In the genomic region with DNA sequence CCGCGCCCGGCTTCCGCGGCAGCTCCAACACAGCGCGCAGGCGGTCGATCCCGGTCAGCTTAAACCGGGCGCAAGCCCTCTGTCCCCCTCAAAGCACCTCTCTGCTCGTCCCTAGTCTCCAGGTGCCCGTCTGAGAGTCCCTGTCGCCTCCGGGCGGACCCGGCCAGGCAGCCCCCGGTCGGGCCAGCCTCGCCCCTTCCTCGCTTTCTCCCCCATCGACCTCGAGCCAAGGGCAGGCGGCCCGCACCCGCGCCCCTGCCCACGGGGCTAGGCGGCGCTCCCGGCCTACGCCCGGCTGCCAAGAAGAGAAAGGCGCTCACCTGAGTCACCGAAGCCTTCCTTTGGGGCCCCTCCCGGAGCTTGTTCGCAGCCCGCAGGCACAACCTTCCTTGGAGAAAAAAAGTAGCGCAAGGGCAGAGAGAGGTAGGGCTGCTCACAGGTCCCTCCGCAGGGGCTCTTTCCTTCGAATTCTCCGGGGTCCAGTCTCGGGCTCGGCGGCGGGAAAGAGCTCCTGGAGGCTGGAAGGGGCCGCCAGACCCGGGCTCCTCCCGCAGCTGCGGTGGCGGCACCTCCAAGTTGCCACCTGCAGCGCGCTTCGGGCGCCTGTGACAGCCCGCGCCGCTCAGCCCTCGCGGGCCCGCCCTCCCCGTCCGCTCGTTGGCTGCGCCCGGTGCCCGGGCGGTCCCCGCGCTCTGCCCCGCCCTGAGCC, we compare ENCODE assay signal across 8 cellular contexts.
DNase-seq lines count a peak whose midpoint lies in the region; ATAC-seq and TF ChIP-seq lines count a peak whose summit lies in the region.

No MANE protein-coding gene starts in this region.

- no peaks in the 10 kb centered on the region for H3K36me3 Mint-ChIP-seq in mesothelial cell of epicardium

- H3K4me3 ChIP-seq in BJ (ENCODE audit: low read depth, low read length) = peak overlapping the region; percentile 49
- H3K4me3 ChIP-seq in HUES48 (ENCODE audit: low read depth, low read length) = peak overlapping the region; percentile 65
- H3K4me3 ChIP-seq in WERI-Rb-1 (ENCODE audit: low read depth, low read length) = peak overlapping the region; percentile 45
- peak overlapping the region; percentile 55 to 60 for H3K4me3 ChIP-seq in esophagus (ENCODE audit: low read depth in 1 of 2, low read length in 2 of 2)
- peak overlapping the region; percentile 75 to 89 (median 78) for H3K4me3 ChIP-seq in subcutaneous abdominal adipose tissue (ENCODE audit: low read depth in 1 of 5, low read length in 5 of 5)

- 1% methylated on average over 62 to 72 of the region's 72 CpGs for WGBS in esophagus, 2 donors

- peaks cover 6% of the 10 kb centered on the region for H3K4me1 Mint-ChIP-seq in mesothelial cell of epicardium

- H3K36me3 ChIP-seq in BJ (ENCODE audit: control insufficient read depth, insufficient read depth, low read length) (no peaks in the 10 kb centered on the region), HUES48 (ENCODE audit: control insufficient read depth, insufficient read depth, low read length) (no peaks in the 10 kb centered on the region), WERI-Rb-1 (no peaks in the 10 kb centered on the region), esophagus (ENCODE audit: control insufficient read depth in 2 of 2, insufficient read depth in 2 of 2, low read length in 1 of 2) (no peaks in the 10 kb centered on the region), subcutaneous abdominal adipose tissue (ENCODE audit: control insufficient read depth in 5 of 5, insufficient read depth in 5 of 5, low read length in 5 of 5) (no peaks in the 10 kb centered on the region)

- DNase-seq in BJ (ENCODE audit: low read depth) (no peak), WERI-Rb-1 (peak; percentile 80), mesothelial cell of epicardium (ENCODE audit: low spot score in 2 of 2, unreplicated experiment in 2 of 2) (peak; percentile 69 to 85), GOT3 (lab: John Stamatoyannopoulos, UW) (no peak)

- POLR2A ChIA-PET in BJ (lab: Charles Lee) = no interaction called here

- peak; percentile 76 for ATAC-seq in GM19351 (IDR thresholded peaks at IDR 0.05; ENCODE audit: unreplicated experiment)

- H3K4me1 ChIP-seq in HUES48 (ENCODE audit: control insufficient read depth, insufficient read depth, low read length) (peaks cover 10% of the 10 kb centered on the region), esophagus (ENCODE audit: control insufficient read depth in 2 of 2, insufficient read depth in 2 of 2, low read length in 1 of 2) (peaks cover 4 to 9% of the 10 kb centered on the region in 2 donors), subcutaneous abdominal adipose tissue (ENCODE audit: control insufficient read depth in 5 of 5, insufficient read depth in 5 of 5, low read length in 5 of 5) (peaks cover 0 to 33% (median 21%) of the 10 kb centered on the region in 5 donors)

- H3K4me3 Mint-ChIP-seq in mesothelial cell of epicardium = peak overlapping the region; percentile 80

- H3K9ac ChIP-seq in HUES48 (ENCODE audit: low read depth, low read length) (no peak overlapping the region; the same call in 1 of the 2 replicates), subcutaneous abdominal adipose tissue (ENCODE audit: low read length in 5 of 5) (peak overlapping the region in 4 of 5 donors; percentile 59 to 91 (median 84))

- H3K27me3 ChIP-seq in BJ (ENCODE audit: control insufficient read depth, insufficient read depth, low read length) = peaks cover 6% of the 10 kb centered on the region
- peaks cover 79% of the 10 kb centered on the region for H3K27me3 ChIP-seq in HUES48 (ENCODE audit: control insufficient read depth, insufficient read depth, low read length)
- peaks cover 64% of the 10 kb centered on the region for H3K27me3 ChIP-seq in WERI-Rb-1 (ENCODE audit: insufficient read depth, low read depth, severe bottlenecking)
- peaks cover 3 to 4% of the 10 kb centered on the region in 2 donors for H3K27me3 ChIP-seq in esophagus (ENCODE audit: control insufficient read depth in 1 of 2, insufficient read depth in 2 of 2, low read length in 2 of 2)
- H3K27me3 ChIP-seq in subcutaneous abdominal adipose tissue (ENCODE audit: control insufficient read depth in 5 of 5, insufficient read depth in 4 of 5, low read length in 5 of 5) = no peaks in the 10 kb centered on the region

- H3K9me3 ChIP-seq in HUES48 (ENCODE audit: control insufficient read depth, insufficient read depth, low read length) (no peaks in the 10 kb centered on the region), WERI-Rb-1 (ENCODE audit: severe bottlenecking) (no peaks in the 10 kb centered on the region), esophagus (ENCODE audit: control insufficient read depth in 2 of 2, insufficient read depth in 1 of 2, low read depth in 1 of 2, low read length in 1 of 2) (no peaks in the 10 kb centered on the region), subcutaneous abdominal adipose tissue (ENCODE audit: control insufficient read depth in 5 of 5, low read length in 5 of 5) (no peaks in the 10 kb centered on the region)

- H3K27me3 Mint-ChIP-seq in mesothelial cell of epicardium (ENCODE audit: low read depth) = peaks cover 7% of the 10 kb centered on the region

- no peak overlapping the region for H3K27ac Mint-ChIP-seq in mesothelial cell of epicardium

- TF ChIP-seq CTCF in BJ (IDR thresholded peaks at IDR 0.05; ENCODE audit: insufficient read depth, low read depth, low read length) = no peak
- TF ChIP-seq CTCF in WERI-Rb-1 (IDR thresholded peaks at IDR 0.05; ENCODE audit: low read depth, low read length) = no peak
- no peak for TF ChIP-seq CTCF in mesothelial cell of epicardium (IDR thresholded peaks at IDR 0.05; ENCODE audit: unreplicated experiment)

- CTCF ChIA-PET in BJ (lab: Yijun Ruan, JAX) = interaction anchor here (0.6 kb wide), 1 partner anchor 13 kb away, joined by 3 read pairs; no protein-coding TSS in a partner anchor

- H3K9me3 Mint-ChIP-seq in mesothelial cell of epicardium = no peaks in the 10 kb centered on the region

- H3K27ac ChIP-seq in HUES48 (ENCODE audit: low read depth, low read length) (no peak overlapping the region), WERI-Rb-1 (no peak overlapping the region), esophagus (ENCODE audit: low read depth in 2 of 2, low read length in 1 of 2) (peak overlapping the region; percentile 17 to 46), subcutaneous abdominal adipose tissue (ENCODE audit: low read depth, low read length) (peak overlapping the region; percentile 84)

Comparison
In these comparisons a context has a peak if more than half of its experiments do, and no peak if none do; other contexts are left out.
1. DNase-seq: peak in WERI-Rb-1 (single experiment) and mesothelial cell of epicardium (2 of 2); none in BJ (single experiment) and GOT3 (single experiment).
2. H3K27ac ChIP-seq: peak in esophagus (2 of 2) and subcutaneous abdominal adipose tissue (single experiment); none in HUES48 (single experiment) and WERI-Rb-1 (single experiment).
3. Peak in every context shown above with its lines, with median percentiles within 50 percentile points of each other: H3K4me3 ChIP-seq.